Comparison of ENCODE assay signal across 14 cellular contexts in genomic region chr21:43777953-43778352, GRCh38. TPM values are rescaled to one million over a fixed set of nuclear protein-coding genes. Genes with fewer than 3 reads are reported as not detected.
DNase-seq lines count a peak whose midpoint lies in the region; ATAC-seq, FAIRE-seq and TF ChIP-seq lines count a peak whose summit lies in the region.
"Had no signal": no experiment of that assay in that cellular context is flagged by ENCODE, and none has a peak within 500 bp of the region (broad histone marks: within the 10 kb centered on the region; RNA-seq: fewer than 3 reads in every experiment).

No MANE protein-coding gene starts in this region.

- H3K27me3 ChIP-seq in K562 (ENCODE audit: control insufficient read depth in 2 of 2, insufficient read depth in 2 of 2, low read length in 2 of 2) (no peaks in the 10 kb centered on the region), neural progenitor cell (no peaks in the 10 kb centered on the region)

- peaks cover 2% of the 10 kb centered on the region for H3K9me1 ChIP-seq in K562 (ENCODE audit: control insufficient read depth, insufficient read depth, low read length)

- peaks cover 25% of the 10 kb centered on the region for H3F3A ChIP-seq in neural progenitor cell (ENCODE audit: low read depth)

- CTCF ChIA-PET in activated CD4-positive, alpha-beta T cell treated with anti-CD3 and anti-CD28 coated beads, Interleukin-2, amount 10 ng/mL, durations not matched to agents 7 days and 5 days (lab: Charles Lee) = interaction anchor here (1.2 kb wide), 1 partner anchor 10 kb away, joined by 3 read pairs; no protein-coding TSS in a partner anchor
- CTCF ChIA-PET in K562 (lab: Yijun Ruan, JAX; ENCODE audit: low intra/inter-chr PET ratio) = no interaction called here

- H3K4me1 ChIP-seq in K562 (replicated peaks in 1 of 2; ENCODE audit: control insufficient read depth in 2 of 2, insufficient read depth in 2 of 2, low read length in 2 of 2) (peaks cover 15 to 48% of the 10 kb centered on the region in 2 experiments), neural progenitor cell (peaks cover 8% of the 10 kb centered on the region)

- H3K36me3 ChIP-seq in K562 (ENCODE audit: control insufficient read depth, insufficient read depth, low read length) (peaks cover 19% of the 10 kb centered on the region), neural progenitor cell (no peaks in the 10 kb centered on the region)

- H3K9me3 ChIP-seq in K562 (replicated peaks; ENCODE audit: control insufficient read depth, insufficient read depth, low read depth, low read length) = no peaks in the 10 kb centered on the region
- no peaks in the 10 kb centered on the region for H3K9me3 ChIP-seq in neural progenitor cell (ENCODE audit: low read depth)

- no peaks in the 10 kb centered on the region for H3K9me3 Mint-ChIP-seq in activated CD4-positive, alpha-beta T cell treated with anti-CD3 and anti-CD28 coated beads, Interleukin-2, amount 10 ng/mL, durations not matched to agents 7 days and 5 days
- H3K9me3 Mint-ChIP-seq in IgD-negative memory B cell (no peaks in the 10 kb centered on the region), neural progenitor cell (no peaks in the 10 kb centered on the region)

- no peak for ATAC-seq in K562
- ATAC-seq: activated CD4-positive, CD25-positive, alpha-beta regulatory T cell treated with anti-CD3 and anti-CD28 coated beads, Interleukin-2, amount 50 U/mL, for 24 hours had no signal

- 93% methylated on average over 5 of the region's 5 CpGs for WGBS in K562 (ENCODE audit: insufficient coverage, low coverage, missing lambda C conversion rate)

- peaks cover 19% of the 10 kb centered on the region for H3K36me3 Mint-ChIP-seq in activated CD4-positive, alpha-beta T cell treated with anti-CD3 and anti-CD28 coated beads, Interleukin-2, amount 10 ng/mL, durations not matched to agents 7 days and 5 days (ENCODE audit: low read depth)
- H3K36me3 Mint-ChIP-seq in IgD-negative memory B cell (no peaks in the 10 kb centered on the region), neural progenitor cell (peaks cover 6% of the 10 kb centered on the region)

- no peak for DNase-seq in activated CD4-positive, alpha-beta T cell treated with anti-CD3 and anti-CD28 coated beads, Interleukin-2, amount 10 ng/mL, durations not matched to agents 7 days and 5 days
- DNase-seq in activated CD4-positive, alpha-beta T cell treated with anti-CD3 and anti-CD28 coated beads for 4 hours = no peak
- DNase-seq in K562 (ENCODE audit: extremely low read depth in 1 of 4, low spot score in 3 of 4) (no peak), neural progenitor cell (ENCODE audit: low spot score) (no peak), Ammon's horn (ENCODE audit: low spot score) (no peak), D721Med (ENCODE audit: insufficient read length, low spot score) (no peak), GM19240 (ENCODE audit: insufficient read length, low spot score) (no peak)
- DNase-seq: left colon, retina had no signal

- H3K4me3 Mint-ChIP-seq in activated CD4-positive, alpha-beta T cell treated with anti-CD3 and anti-CD28 coated beads, Interleukin-2, amount 10 ng/mL, durations not matched to agents 7 days and 5 days = peak overlapping the region; percentile 84
- peak overlapping the region in 3 of 4 donors; percentile 66 to 87 (median 85) for H3K4me3 Mint-ChIP-seq in IgD-negative memory B cell
- H3K4me3 Mint-ChIP-seq in neural progenitor cell = peak overlapping the region; percentile 87

- TF ChIP-seq CTCF in K562 (IDR thresholded peaks at IDR 0.05 in 2 of 3, conservative IDR thresholded peaks at IDR 0.05 in 1 of 3; ENCODE audit: insufficient read depth in 2 of 3, low read depth in 1 of 3, low read length in 3 of 3) = no peak
- no peak for TF ChIP-seq CTCF in neural progenitor cell (IDR thresholded peaks at IDR 0.05)
- TF ChIP-seq CTCF in D721Med (IDR thresholded peaks at IDR 0.05; ENCODE audit: insufficient read depth, missing control alignments) = no peak

- in situ Hi-C loops in K562 (cut with MboI) = loop anchor here (25.0 kb wide), 1 partner anchor 359 kb away; the partner anchor contains the start of gene GATD3

- H3K27me3 Mint-ChIP-seq in activated CD4-positive, alpha-beta T cell treated with anti-CD3 and anti-CD28 coated beads, Interleukin-2, amount 10 ng/mL, durations not matched to agents 7 days and 5 days = no peaks in the 10 kb centered on the region
- H3K27me3 Mint-ChIP-seq in IgD-negative memory B cell = peaks cover 1% of the 10 kb centered on the region
- H3K27me3 Mint-ChIP-seq in neural progenitor cell (ENCODE audit: insufficient read depth, low read depth) = peaks cover 12% of the 10 kb centered on the region

- H4K20me1 ChIP-seq in K562 (replicated peaks; ENCODE audit: control insufficient read depth, insufficient read depth, low read length) (no peaks in the 10 kb centered on the region), neural progenitor cell (ENCODE audit: low read depth) (no peaks in the 10 kb centered on the region)

- BruUV-seq in K562 (replicated peaks; lab: Mats Ljungman, UMichigan) = TSS peak; percentile 54

- peaks cover 18% of the 10 kb centered on the region for H3K79me2 ChIP-seq in K562 (ENCODE audit: control insufficient read depth, insufficient read depth, low read length)
- H3K79me2 ChIP-seq in neural progenitor cell (ENCODE audit: low read depth) = peaks cover 13% of the 10 kb centered on the region

- peak overlapping the region in 1 of 2 experiments; percentile 21; a peak in 1 of 4 replicates for H3K9ac ChIP-seq in K562 (ENCODE audit: insufficient read depth in 1 of 2, low read depth in 2 of 2, low read length in 2 of 2)
- H3K9ac ChIP-seq in neural progenitor cell = no peak overlapping the region

- H3K27ac ChIP-seq in K562 (ENCODE audit: extremely low read depth, low read depth, low read length) (no peak overlapping the region), neural progenitor cell (no peak overlapping the region)

- H3K4me1 Mint-ChIP-seq in activated CD4-positive, alpha-beta T cell treated with anti-CD3 and anti-CD28 coated beads, Interleukin-2, amount 10 ng/mL, durations not matched to agents 7 days and 5 days = peaks cover 53% of the 10 kb centered on the region
- H3K4me1 Mint-ChIP-seq in IgD-negative memory B cell = peaks cover 6 to 26% (median 13%) of the 10 kb centered on the region in 3 donors
- peaks cover 19% of the 10 kb centered on the region for H3K4me1 Mint-ChIP-seq in neural progenitor cell

- no peak for TF ChIP-seq EP300 in K562 (IDR thresholded peaks at IDR 0.05; ENCODE audit: low read length)

- intact Hi-C loops in K562 (cut with micrococcal nuclease) = no loop called here

- no peak for TF ChIP-seq RAD21 in K562 (CRISPR knock-in tag; conservative IDR thresholded peaks at IDR 0.05 in 1 of 2, IDR thresholded peaks at IDR 0.05 in 1 of 2)

- POLR2A ChIA-PET in activated CD4-positive, alpha-beta T cell treated with anti-CD3 and anti-CD28 coated beads, Interleukin-2, amount 10 ng/mL, durations not matched to agents 7 days and 5 days (lab: Charles Lee) = no interaction called here
- POLR2A ChIA-PET in K562 (lab: Yijun Ruan, JAX) = interaction anchor here (0.6 to 1.0 kb wide), 3 partner anchors 10 to 31 kb away, joined by 3 to 5 read pairs (median 5); partner anchors contain the start of gene RRP1

- TF ChIP-seq POLR2A in K562 (conservative IDR thresholded peaks at IDR 0.05) = no peak

- H3K4me3 ChIP-seq in K562 = no peak overlapping the region
- H3K4me3 ChIP-seq in neural progenitor cell = no peak overlapping the region

- H3K4me2 ChIP-seq in K562 (ENCODE audit: insufficient read depth, low read length) (no peak overlapping the region), neural progenitor cell (no peak overlapping the region)

- FAIRE-seq in K562 (lab: Jason Lieb, UNC) (no peak), D721Med (lab: Jason Lieb, UNC) (no peak)
- FAIRE-seq: A204.1, G401.6, HTR-8/SVneo had no signal

- H2AFZ ChIP-seq in K562 (ENCODE audit: low read depth, low read length) (no peak overlapping the region), neural progenitor cell (replicated peaks) (no peak overlapping the region)

- peak overlapping the region; percentile 91 for H3K27ac Mint-ChIP-seq in activated CD4-positive, alpha-beta T cell treated with anti-CD3 and anti-CD28 coated beads, Interleukin-2, amount 10 ng/mL, durations not matched to agents 7 days and 5 days
- H3K27ac Mint-ChIP-seq in IgD-negative memory B cell (peak overlapping the region in 1 of 3 donors; percentile 43), neural progenitor cell (peak overlapping the region; percentile 2)

RNA-seq across cellular contexts. Expression of gene CSTB, which starts 1.8 kb away (rescaled TPM):
- 10 to 100 TPM; 44.4 to 48.7 TPM for total RNA-seq in activated CD4-positive, alpha-beta T cell treated with anti-CD3 and anti-CD28 coated beads, Interleukin-2, amount 10 ng/mL, durations not matched to agents 7 days and 5 days
- polyA plus RNA-seq in IgD-negative memory B cell (66.2 TPM), K562 (2011; rRNA removed) (46.6 and 58.0 TPM in 2 replicates), K562 (2014; fragmentation: Illumina TruSeq; extraction: Trizol) (64.2 and 79.8 TPM in 2 replicates), K562 (2014; fragmentation: Nextera tagmentation; extraction: Ambion mirVana) (10 to 100 TPM; 12.4 to 17.1 TPM), K562 (2014; rRNA removed) (65.0 and 67.8 TPM in 2 replicates)
- 10.6 and 21.9 TPM in 2 replicates for total RNA-seq in K562 (2011; cell fraction: chromatin; rRNA removed; ENCODE audit: low replicate concordance)
- 19.5 and 22.0 TPM in 2 replicates for total RNA-seq in K562 (2011; cell fraction: nucleolus; rRNA removed)
- total RNA-seq in K562 (2011; cell fraction: nucleoplasm; rRNA removed) = 18.3 and 24.3 TPM in 2 replicates
- total RNA-seq in K562 (2014; rRNA removed) (23.1 and 29.0 TPM in 2 replicates), K562 (2014; rRNA removed; fragmentation: Illumina TruSeq; extraction: Trizol) (20.8 and 21.1 TPM in 2 replicates), K562 (2015; rRNA removed; fragmentation: Illumina TruSeq; extraction: Trizol) (31.7 and 34.9 TPM in 2 replicates), K562 (2021) (43.5 and 48.1 TPM in 2 replicates), neural progenitor cell (ENCODE audit: low replicate concordance) (7.1 and 8.5 TPM in 2 replicates)
- polyA plus RNA-seq in K562 (2011; cell fraction: cytosol; rRNA removed) = 74.4 and 80.8 TPM in 2 replicates
- polyA plus RNA-seq in K562 (2011; cell fraction: nucleus; rRNA removed) = 36.5 and 43.3 TPM in 2 replicates
- polyA plus RNA-seq in K562 (2012) = 76.9 and 118 TPM in 2 replicates
- 33.5 and 37.4 TPM in 2 replicates for polyA minus RNA-seq in K562 (2011; rRNA and poly(A)+ RNA removed)
- 14.2 and 21.7 TPM in 2 replicates for polyA minus RNA-seq in K562 (2011; cell fraction: cytosol; rRNA and poly(A)+ RNA removed)
- polyA minus RNA-seq in K562 (2011; cell fraction: nucleus; rRNA and poly(A)+ RNA removed) = 9.0 and 14.1 TPM in 2 replicates

RNA-seq across cellular contexts. Expression of gene RRP1, which starts 11.4 kb away (rescaled TPM):
- 10 to 100 TPM; 25.3 to 28.5 TPM for total RNA-seq in activated CD4-positive, alpha-beta T cell treated with anti-CD3 and anti-CD28 coated beads, Interleukin-2, amount 10 ng/mL, durations not matched to agents 7 days and 5 days
- polyA plus RNA-seq in IgD-negative memory B cell (18.2 TPM), K562 (2011; rRNA removed) (38.0 and 47.3 TPM in 2 replicates), K562 (2014; fragmentation: Illumina TruSeq; extraction: Trizol) (79.7 and 97.5 TPM in 2 replicates), K562 (2014; fragmentation: Nextera tagmentation; extraction: Ambion mirVana) (1 to 10 TPM in 1 of 2 experiments, under 1 TPM in 1; 0.89 to 1.8 TPM), K562 (2014; rRNA removed) (60.2 and 64.7 TPM in 2 replicates)
- total RNA-seq in K562 (2011; cell fraction: chromatin; rRNA removed; ENCODE audit: low replicate concordance) = 200 and 398 TPM in 2 replicates
- 176 and 196 TPM in 2 replicates for total RNA-seq in K562 (2011; cell fraction: nucleolus; rRNA removed)
- 186 and 220 TPM in 2 replicates for total RNA-seq in K562 (2011; cell fraction: nucleoplasm; rRNA removed)
- total RNA-seq in K562 (2014; rRNA removed) (68.6 and 84.3 TPM in 2 replicates), K562 (2014; rRNA removed; fragmentation: Illumina TruSeq; extraction: Trizol) (40.5 and 48.5 TPM in 2 replicates), K562 (2015; rRNA removed; fragmentation: Illumina TruSeq; extraction: Trizol) (51.6 and 52.9 TPM in 2 replicates), K562 (2021) (89.1 and 105 TPM in 2 replicates), neural progenitor cell (ENCODE audit: low replicate concordance) (18.4 and 32.5 TPM in 2 replicates)
- polyA plus RNA-seq in K562 (2011; cell fraction: cytosol; rRNA removed) = 22.9 and 23.5 TPM in 2 replicates
- polyA plus RNA-seq in K562 (2011; cell fraction: nucleus; rRNA removed) = 233 and 286 TPM in 2 replicates
- 35.6 and 62.2 TPM in 2 replicates for polyA plus RNA-seq in K562 (2012)
- polyA minus RNA-seq in K562 (2011; rRNA and poly(A)+ RNA removed) = 23.9 and 28.6 TPM in 2 replicates
- 20.8 and 22.0 TPM in 2 replicates for polyA minus RNA-seq in K562 (2011; cell fraction: cytosol; rRNA and poly(A)+ RNA removed)
- 66.5 and 104 TPM in 2 replicates for polyA minus RNA-seq in K562 (2011; cell fraction: nucleus; rRNA and poly(A)+ RNA removed)

RNA-seq across cellular contexts. Expression of gene PDXK, which starts 59.0 kb away (rescaled TPM):
- 10 to 100 TPM; 74.0 to 81.4 TPM for total RNA-seq in activated CD4-positive, alpha-beta T cell treated with anti-CD3 and anti-CD28 coated beads, Interleukin-2, amount 10 ng/mL, durations not matched to agents 7 days and 5 days
- 35.5 TPM for polyA plus RNA-seq in IgD-negative memory B cell
- total RNA-seq in K562 (2011; cell fraction: chromatin; rRNA removed; ENCODE audit: low replicate concordance) = 130 and 265 TPM in 2 replicates
- total RNA-seq in K562 (2011; cell fraction: nucleolus; rRNA removed) = 121 and 125 TPM in 2 replicates
- 113 and 116 TPM in 2 replicates for total RNA-seq in K562 (2011; cell fraction: nucleoplasm; rRNA removed)
- total RNA-seq in K562 (2014; rRNA removed) = 95.1 and 117 TPM in 2 replicates
- total RNA-seq in K562 (2014; rRNA removed; fragmentation: Illumina TruSeq; extraction: Trizol) = 57.2 and 71.2 TPM in 2 replicates
- total RNA-seq in K562 (2015; rRNA removed; fragmentation: Illumina TruSeq; extraction: Trizol) = 46.8 and 47.5 TPM in 2 replicates
- 162 TPM in 2 replicates for total RNA-seq in K562 (2021)
- 135 and 158 TPM in 2 replicates for polyA plus RNA-seq in K562 (2011; rRNA removed)
- 118 and 126 TPM in 2 replicates for polyA plus RNA-seq in K562 (2011; cell fraction: cytosol; rRNA removed)
- 116 TPM in 2 replicates for polyA plus RNA-seq in K562 (2011; cell fraction: nucleus; rRNA removed)
- polyA plus RNA-seq in K562 (2012) = 82.1 and 83.5 TPM in 2 replicates
- polyA plus RNA-seq in K562 (2014; fragmentation: Illumina TruSeq; extraction: Trizol) = 80.6 and 84.8 TPM in 2 replicates
- polyA plus RNA-seq in K562 (2014; fragmentation: Nextera tagmentation; extraction: Ambion mirVana) = 1 to 10 TPM; 5.6 to 8.9 TPM
- 76.5 and 103 TPM in 2 replicates for polyA plus RNA-seq in K562 (2014; rRNA removed)
- polyA minus RNA-seq in K562 (2011; rRNA and poly(A)+ RNA removed) = 203 and 232 TPM in 2 replicates
- 63.0 and 91.6 TPM in 2 replicates for polyA minus RNA-seq in K562 (2011; cell fraction: cytosol; rRNA and poly(A)+ RNA removed)
- 27.7 and 39.5 TPM in 2 replicates for polyA minus RNA-seq in K562 (2011; cell fraction: nucleus; rRNA and poly(A)+ RNA removed)
- 43.3 and 54.0 TPM in 2 replicates for total RNA-seq in neural progenitor cell (ENCODE audit: low replicate concordance)
